In the genomic region with DNA sequence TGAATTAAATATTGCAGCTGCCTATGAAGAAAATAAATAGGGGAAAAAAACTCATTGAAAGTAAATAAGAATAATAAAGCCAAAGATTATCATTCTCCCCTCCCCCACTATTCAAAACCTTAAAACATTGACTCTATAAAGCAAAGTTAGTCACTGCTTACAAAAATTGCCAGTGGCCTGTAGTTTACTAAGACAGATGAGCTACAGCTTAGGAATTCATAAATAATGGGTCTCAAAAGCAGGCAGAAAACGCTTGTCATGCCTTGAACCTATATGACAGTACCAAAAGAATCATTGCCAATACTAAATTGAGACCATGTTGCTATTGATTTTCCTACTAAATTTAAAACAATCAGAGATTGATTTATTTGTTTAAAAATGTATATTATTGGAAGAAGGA, we compare ENCODE assay signal across 16 cellular contexts.
A peak's percentile ranks its signal among the peaks of the same experiment; 100 is the strongest.
DNase-seq lines count a peak whose midpoint lies in the region; ATAC-seq, FAIRE-seq and TF ChIP-seq lines count a peak whose summit lies in the region.
"Had no signal": no experiment of that assay in that cellular context is flagged by ENCODE, and none has a peak within 500 bp of the region (broad histone marks: within the 10 kb centered on the region; RNA-seq: fewer than 3 reads in every experiment).

No MANE protein-coding gene starts in this region.

- no peak overlapping the region for H3K4me3 Mint-ChIP-seq in activated CD4-positive, alpha-beta T cell treated with anti-CD3 and anti-CD28 coated beads, Interleukin-2, amount 10 ng/mL, durations not matched to agents 24 days and 14 days
- H3K4me3 Mint-ChIP-seq: nephron progenitor cell had no signal

- H3K4me1 Mint-ChIP-seq in activated CD4-positive, alpha-beta T cell treated with anti-CD3 and anti-CD28 coated beads, Interleukin-2, amount 10 ng/mL, durations not matched to agents 24 days and 14 days, result peaks cover 2% of the 10 kb centered on the region
- H3K4me1 Mint-ChIP-seq: nephron progenitor cell had no signal

- peak overlapping the region; percentile 12 for H3K27ac ChIP-seq in brain microvascular endothelial cell
- H3K27ac ChIP-seq: ascending aorta, thoracic aorta, VCaP had no signal

- in situ Hi-C loops in brain microvascular endothelial cell (cut with HindIII; ENCODE audit: low pct_ligation_motif_present, low sequenced_read_pairs), result no loop called here
- in situ Hi-C loops in KBM-7 (cut with MboI; ENCODE audit: low pct_unique_long_range_greater_than_20kb, low sequenced_read_pairs), result no loop called here

- intact Hi-C loops in activated CD4-positive, alpha-beta T cell treated with anti-CD3 and anti-CD28 coated beads, Interleukin-2, amount 10 ng/mL, durations not matched to agents 24 days and 14 days (cut with micrococcal nuclease), result no loop called here

- H3K36me3 ChIP-seq in brain microvascular endothelial cell (replicated peaks), result no peaks in the 10 kb centered on the region
- H3K36me3 ChIP-seq: ascending aorta, thoracic aorta had no signal

- H3K9me3 Mint-ChIP-seq in activated CD4-positive, alpha-beta T cell treated with anti-CD3 and anti-CD28 coated beads, Interleukin-2, amount 10 ng/mL, durations not matched to agents 24 days and 14 days, result peaks cover 7% of the 10 kb centered on the region

- DNase-seq in AG08396 (ENCODE audit: low spot score) (peak; percentile 23), HTR-8/SVneo (ENCODE audit: insufficient read length, low spot score) (peak; percentile 5), brain microvascular endothelial cell (peak; percentile 43), iris pigment epithelial cell (ENCODE audit: low read depth) (peak; percentile 80), KBM-7 (no peak)
- no peak for DNase-seq in activated CD4-positive, alpha-beta T cell treated with anti-CD3 and anti-CD28 coated beads, Interleukin-2, amount 10 ng/mL, durations not matched to agents 24 days and 14 days
- DNase-seq: activated effector memory CD4-positive, alpha-beta T cell treated with anti-CD3 and anti-CD28 coated beads, Interleukin-2, amount 50 U/mL, for 16 hours; effector CD4-positive, alpha-beta T cell; NCI-H1092 treated with DMSO at 0.1 percent for 48 hours; NCI-H446; nephron progenitor cell had no signal

- no peaks in the 10 kb centered on the region for H3K27me3 ChIP-seq in brain microvascular endothelial cell (replicated peaks)
- H3K27me3 ChIP-seq: ascending aorta had no signal

- no peak overlapping the region for H3K4me3 ChIP-seq in brain microvascular endothelial cell (ENCODE audit: low read depth, low read length)
- H3K4me3 ChIP-seq: ascending aorta, thoracic aorta had no signal

- H3K27ac Mint-ChIP-seq in activated CD4-positive, alpha-beta T cell treated with anti-CD3 and anti-CD28 coated beads, Interleukin-2, amount 10 ng/mL, durations not matched to agents 24 days and 14 days, result no peak overlapping the region
- H3K27ac Mint-ChIP-seq: nephron progenitor cell had no signal

- no peak for TF ChIP-seq CTCF in brain microvascular endothelial cell (IDR thresholded peaks at IDR 0.05; ENCODE audit: low read depth, low read length, missing control alignments)

- H3K36me3 Mint-ChIP-seq in activated CD4-positive, alpha-beta T cell treated with anti-CD3 and anti-CD28 coated beads, Interleukin-2, amount 10 ng/mL, durations not matched to agents 24 days and 14 days (ENCODE audit: low read depth), result peaks cover 12% of the 10 kb centered on the region

- no peak for FAIRE-seq in HTR-8/SVneo (lab: Jason Lieb, UNC)

- no peaks in the 10 kb centered on the region for H3K27me3 Mint-ChIP-seq in activated CD4-positive, alpha-beta T cell treated with anti-CD3 and anti-CD28 coated beads, Interleukin-2, amount 10 ng/mL, durations not matched to agents 24 days and 14 days

- no peak for ATAC-seq in GM18498 (IDR thresholded peaks at IDR 0.05; ENCODE audit: unreplicated experiment)
- no peak for ATAC-seq in HG03045 (IDR thresholded peaks at IDR 0.05; ENCODE audit: unreplicated experiment)

Comparison
In these comparisons a context has a peak if more than half of its experiments do, and no peak if none do; other contexts are left out.
1. DNase-seq: peak in AG08396 (single experiment), HTR-8/SVneo (single experiment), brain microvascular endothelial cell (single experiment) and iris pigment epithelial cell (single experiment); none in activated CD4-positive, alpha-beta T cell treated with anti-CD3 and anti-CD28 coated beads, Interleukin-2, amount 10 ng/mL, durations not matched to agents 24 days and 14 days (single experiment) and KBM-7 (single experiment).